In genomic region chr4:155972098-155972497, GRCh38 we compare ENCODE assay signal across 8 cellular contexts. TPM values are rescaled to one million over a fixed set of nuclear protein-coding genes. Genes with fewer than 3 reads are reported as not detected.
DNase-seq lines count a peak whose midpoint lies in the region; ATAC-seq, FAIRE-seq and TF ChIP-seq lines count a peak whose summit lies in the region.

No MANE protein-coding gene starts in this region.

- no peaks in the 10 kb centered on the region for H3K27me3 ChIP-seq in effector memory CD4-positive, alpha-beta T cell (replicated peaks; ENCODE audit: control insufficient read depth, insufficient read depth, low read length, poor library complexity, severe bottlenecking)

- H3K4me3 Mint-ChIP-seq in Calu3 (ENCODE audit: low read depth, unreplicated experiment) = no peak overlapping the region

- H3K36me3 Mint-ChIP-seq in Calu3 (ENCODE audit: insufficient read depth, unreplicated experiment) = no peaks in the 10 kb centered on the region

- H3K27ac ChIP-seq in effector memory CD4-positive, alpha-beta T cell (ENCODE audit: insufficient read depth, low read length, poor library complexity, severe bottlenecking) = no peak overlapping the region

- H3K9me3 ChIP-seq in effector memory CD4-positive, alpha-beta T cell (ENCODE audit: control insufficient read depth, low read length) = no peaks in the 10 kb centered on the region

- no peaks in the 10 kb centered on the region for H3K36me3 ChIP-seq in effector memory CD4-positive, alpha-beta T cell (ENCODE audit: control insufficient read depth, insufficient read depth, low read length)

- no TSS peak for BruUV-seq in Calu3 (replicated peaks; lab: Mats Ljungman, UMichigan)

- no peaks in the 10 kb centered on the region for H3K4me1 ChIP-seq in effector memory CD4-positive, alpha-beta T cell (ENCODE audit: control insufficient read depth, insufficient read depth, low read length, poor library complexity, severe bottlenecking)

- intact Hi-C loops in Calu3 (cut with micrococcal nuclease; ENCODE audit: unreplicated experiment) = no loop called here

- FAIRE-seq in frontal cortex (lab: Jason Lieb, UNC) = no peak

- no peak for TF ChIP-seq CTCF in Calu3 (IDR thresholded peaks at IDR 0.05; ENCODE audit: unreplicated experiment)
- TF ChIP-seq CTCF in fibroblast of pulmonary artery (IDR thresholded peaks at IDR 0.05; ENCODE audit: low read length, missing control alignments) = peak; percentile 60

- H3K27me3 Mint-ChIP-seq in Calu3 (ENCODE audit: unreplicated experiment) = no peaks in the 10 kb centered on the region

- H3K27ac Mint-ChIP-seq in Calu3 (ENCODE audit: unreplicated experiment) = no peak overlapping the region

- DNase-seq in Calu3 = peak; percentile 22
- DNase-seq in M059J (ENCODE audit: low read depth) = peak; percentile 33
- peak; percentile 57 for DNase-seq in fibroblast of pulmonary artery (ENCODE audit: low read depth)
- no peak for DNase-seq in superior temporal gyrus (ENCODE audit: extremely low spot score)
- no peak for DNase-seq in frontal cortex (ENCODE audit: low spot score in 2 of 2)
- no peak for DNase-seq in DMS79 treated with DMSO at 0.1 percent for 48 hours (lab: John Stamatoyannopoulos, UW)
- DNase-seq in effector memory CD4-positive, alpha-beta T cell = no peak

- no peak overlapping the region for H3K4me3 ChIP-seq in fibroblast of pulmonary artery (replicated peaks; ENCODE audit: low read depth, low read length)
- H3K4me3 ChIP-seq in effector memory CD4-positive, alpha-beta T cell (ENCODE audit: insufficient read depth, low read depth, low read length, poor library complexity, severe bottlenecking) = no peak overlapping the region

- peaks cover 10% of the 10 kb centered on the region for H3K4me1 Mint-ChIP-seq in Calu3 (ENCODE audit: low read depth, unreplicated experiment)

- CTCF ChIA-PET in Calu3 (lab: Charles Lee) = interaction anchor here (0.7 kb wide), 1 partner anchor 10 kb away, joined by 3 read pairs; no protein-coding TSS in a partner anchor

- no peaks in the 10 kb centered on the region for H3K9me3 Mint-ChIP-seq in Calu3 (ENCODE audit: low read depth, unreplicated experiment)

- peak; percentile 55 for ATAC-seq in GM21367 (IDR thresholded peaks at IDR 0.05; ENCODE audit: unreplicated experiment)

RNA-seq across cellular contexts. Expression of gene CTSO, which starts 18.4 kb away (rescaled TPM):
- total RNA-seq in Calu3 (2022) (7.3 and 9.1 TPM in 2 replicates), frontal cortex (7.3 TPM)
- 16.1 and 18.0 TPM in 2 replicates for total RNA-seq in M059J (2014; rRNA removed; shearing (Covaris generic))

Comparison
In these comparisons a context has a peak if more than half of its experiments do, and no peak if none do; other contexts are left out.
1. DNase-seq: peak in Calu3 (single experiment), M059J (single experiment) and fibroblast of pulmonary artery (single experiment); none in superior temporal gyrus (single experiment), frontal cortex (0 of 2), DMS79 treated with DMSO at 0.1 percent for 48 hours (single experiment) and effector memory CD4-positive, alpha-beta T cell (0 of 3).